1 cellular context compared by ENCODE assay signal in the genomic region with DNA sequence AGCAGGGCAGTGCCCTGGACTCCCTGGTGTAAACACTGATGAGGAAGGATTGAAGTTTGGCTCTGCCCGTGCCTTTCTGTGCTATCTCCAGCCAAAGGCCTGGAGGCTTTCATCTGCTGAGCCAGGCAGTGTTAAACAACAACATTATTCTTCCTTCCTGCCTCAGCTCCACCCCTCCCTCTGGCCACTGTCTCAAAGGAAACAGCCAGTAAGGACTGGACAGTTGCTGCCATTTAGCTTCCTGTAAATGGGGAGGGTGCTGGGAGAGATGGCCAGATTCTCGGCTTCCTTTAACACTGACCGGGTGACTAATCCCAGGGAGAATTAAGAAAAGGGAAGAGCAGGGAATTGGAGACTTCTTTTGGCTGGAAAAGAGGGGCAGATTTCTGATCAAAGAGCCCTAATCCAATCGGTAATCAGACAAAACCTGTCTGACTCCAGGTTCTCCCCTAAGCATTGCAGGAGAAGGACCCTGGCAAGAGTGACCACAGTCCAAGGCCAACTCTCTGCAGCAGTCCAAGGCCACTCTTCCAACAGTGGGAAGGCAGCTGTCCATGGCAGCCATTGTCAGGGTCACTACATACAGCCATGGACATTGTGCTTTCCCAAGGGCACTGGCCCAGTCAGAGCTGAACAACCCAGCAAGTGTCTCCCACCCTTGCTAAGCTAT.
TF ChIP-seq lines count a peak whose summit lies in the region.

No MANE protein-coding gene starts in this region.

TF ChIP-seq in HepG2, 621 proteins besides CTCF, POLR2A, EP300 and RAD21 (continued from another document):
- TF ChIP-seq ZBTB34 (CRISPR knock-in tag; IDR thresholded peaks at IDR 0.05) = peak; percentile 48; the same call in 1 of the 2 replicates
- TF ChIP-seq BORCS8-MEF2B (CRISPR knock-in tag; IDR thresholded peaks at IDR 0.05) = peak; percentile 29; the same call in 1 of the 2 replicates
- no peak for TF ChIP-seq ZNF513 (CRISPR knock-in tag; conservative IDR thresholded peaks at IDR 0.05)
- no peak for TF ChIP-seq CCAR2 (optimal IDR thresholded peaks at IDR 0.05; ENCODE audit: low read depth, low read length)
- no peak for TF ChIP-seq ATAD3A (CRISPR knock-in tag; IDR thresholded peaks at IDR 0.05)
- TF ChIP-seq NFIC (IDR thresholded peaks at IDR 0.05; ENCODE audit: low read length) = no peak
- no peak for TF ChIP-seq PBX3 (CRISPR knock-in tag; IDR thresholded peaks at IDR 0.05; ENCODE audit: borderline replicate concordance)
- no peak for TF ChIP-seq RXRA (CRISPR knock-in tag; IDR thresholded peaks at IDR 0.05)
- TF ChIP-seq GATAD1 (CRISPR knock-in tag; IDR thresholded peaks at IDR 0.05) = 0 out of 2 replicates have a peak, but pooled peaks have one; percentile 17
